Comparison of ENCODE assay signal across 9 cellular contexts in genomic region chr1:9198538-9199361, GRCh38. TPM values are rescaled to one million over a fixed set of nuclear protein-coding genes. Genes with fewer than 3 reads are reported as not detected.
DNase-seq lines count a peak whose midpoint lies in the region; ATAC-seq, FAIRE-seq and TF ChIP-seq lines count a peak whose summit lies in the region.
"Had no signal": no experiment of that assay in that cellular context is flagged by ENCODE, and none has a peak within 500 bp of the region (broad histone marks: within the 10 kb centered on the region; RNA-seq: fewer than 3 reads in every experiment).

No MANE protein-coding gene starts in this region.

- H3K36me3 ChIP-seq in right atrium auricular region: no peaks in the 10 kb centered on the region
- no peaks in the 10 kb centered on the region for H3K36me3 ChIP-seq in K562 (ENCODE audit: control insufficient read depth, insufficient read depth, low read length)
- no peaks in the 10 kb centered on the region for H3K36me3 ChIP-seq in upper lobe of left lung

- peaks cover 0 to 45% of the 10 kb centered on the region in 2 donors for H3K4me1 ChIP-seq in right atrium auricular region
- H3K4me1 ChIP-seq in K562 (replicated peaks in 1 of 2; ENCODE audit: control insufficient read depth in 2 of 2, insufficient read depth in 2 of 2, low read length in 2 of 2): peaks cover 0 to 3% of the 10 kb centered on the region in 2 experiments; a peak in 1 of 5 replicates
- H3K4me1 ChIP-seq in upper lobe of left lung: peaks cover 20 to 55% (median 32%) of the 10 kb centered on the region in 4 donors

- POLR2A ChIA-PET in K562 (lab: Yijun Ruan, JAX): no interaction called here

- H3K9me1 ChIP-seq in K562 (ENCODE audit: control insufficient read depth, insufficient read depth, low read length): no peaks in the 10 kb centered on the region

- no peak for TF ChIP-seq POLR2A in K562 (conservative IDR thresholded peaks at IDR 0.05)
- no peak for TF ChIP-seq POLR2A in upper lobe of left lung (IDR thresholded peaks at IDR 0.05)

- no peaks in the 10 kb centered on the region for H3K9me3 ChIP-seq in right atrium auricular region
- H3K9me3 ChIP-seq in K562 (replicated peaks; ENCODE audit: control insufficient read depth, insufficient read depth, low read depth, low read length): no peaks in the 10 kb centered on the region
- no peaks in the 10 kb centered on the region for H3K9me3 ChIP-seq in upper lobe of left lung

- peak in 1 of 2 donors; percentile 40 for TF ChIP-seq CTCF in right atrium auricular region (IDR thresholded peaks at IDR 0.05)
- peak in 1 of 3 experiments; percentile 15; a peak in 1 of 6 replicates for TF ChIP-seq CTCF in K562 (IDR thresholded peaks at IDR 0.05 in 2 of 3, conservative IDR thresholded peaks at IDR 0.05 in 1 of 3; ENCODE audit: insufficient read depth in 2 of 3, low read depth in 1 of 3, low read length in 3 of 3)
- no peak for TF ChIP-seq CTCF in upper lobe of left lung (IDR thresholded peaks at IDR 0.05)

- DNase-seq in Right ventricle myocardium superior (peak; percentile 60), right atrium auricular region (ENCODE audit: low spot score) (no peak), K562 (ENCODE audit: extremely low read depth in 1 of 4, low spot score in 3 of 4) (no peak), left kidney (ENCODE audit: low read depth, low spot score) (peak; percentile 86), upper lobe of left lung (peak in 1 of 2 donors; percentile 88), GDM1 (lab: John Stamatoyannopoulos, UW) (no peak), NCI-H1694 treated with DMSO at 0.1 percent for 48 hours (lab: John Stamatoyannopoulos, UW) (no peak), NCI-H1436 (lab: John Stamatoyannopoulos, UW) (no peak)
- DNase-seq: caudate nucleus had no signal

- in situ Hi-C loops in K562 (cut with MboI): loop anchor here (5.0 to 10.0 kb wide), 3 partner anchors 51 to 184 kb away; no protein-coding TSS in a partner anchor

- H3K27me3 ChIP-seq in right atrium auricular region: no peaks in the 10 kb centered on the region
- peaks cover 64 to 87% of the 10 kb centered on the region in 2 experiments for H3K27me3 ChIP-seq in K562 (ENCODE audit: control insufficient read depth in 2 of 2, insufficient read depth in 2 of 2, low read length in 2 of 2)
- peaks cover 0 to 33% (median 9%) of the 10 kb centered on the region in 4 donors for H3K27me3 ChIP-seq in upper lobe of left lung

- no peak for TF ChIP-seq RAD21 in K562 (CRISPR knock-in tag; conservative IDR thresholded peaks at IDR 0.05 in 1 of 2, IDR thresholded peaks at IDR 0.05 in 1 of 2)

- H2AFZ ChIP-seq in K562 (ENCODE audit: low read depth, low read length): no peak overlapping the region

- intact Hi-C loops in Right ventricle myocardium superior (cut with DNase I): loop anchor here (10.0 kb wide), 1 partner anchor 54 kb away; no protein-coding TSS in a partner anchor
- intact Hi-C loops in K562 (cut with micrococcal nuclease): loop anchor here (5.0 kb wide), 2 partner anchors 191 to 281 kb away; no protein-coding TSS in a partner anchor

- H3K9ac ChIP-seq in K562 (ENCODE audit: insufficient read depth in 1 of 2, low read depth in 2 of 2, low read length in 2 of 2): no peak overlapping the region

- no peak for FAIRE-seq in K562 (lab: Jason Lieb, UNC)

- H4K20me1 ChIP-seq in K562 (replicated peaks; ENCODE audit: control insufficient read depth, insufficient read depth, low read length): peaks cover 29% of the 10 kb centered on the region

- peak overlapping the region in 1 of 2 donors; percentile 32 for H3K4me3 ChIP-seq in right atrium auricular region
- no peak overlapping the region for H3K4me3 ChIP-seq in K562
- peak overlapping the region in 3 of 4 donors; percentile 7 to 23 (median 22) for H3K4me3 ChIP-seq in upper lobe of left lung

- no TSS peak for BruUV-seq in K562 (replicated peaks; lab: Mats Ljungman, UMichigan)

- H3K79me2 ChIP-seq in K562 (ENCODE audit: control insufficient read depth, insufficient read depth, low read length): no peaks in the 10 kb centered on the region

- TF ChIP-seq EP300 in K562 (IDR thresholded peaks at IDR 0.05; ENCODE audit: low read length): no peak
- TF ChIP-seq EP300 in upper lobe of left lung (IDR thresholded peaks at IDR 0.05): no peak

- CTCF ChIA-PET in K562 (lab: Yijun Ruan, JAX; ENCODE audit: low intra/inter-chr PET ratio): no interaction called here

- H3K27ac ChIP-seq in right atrium auricular region: no peak overlapping the region
- H3K27ac ChIP-seq in K562 (ENCODE audit: extremely low read depth, low read depth, low read length): no peak overlapping the region
- H3K27ac ChIP-seq in upper lobe of left lung: no peak overlapping the region

- no peak overlapping the region for H3K4me2 ChIP-seq in K562 (ENCODE audit: insufficient read depth, low read length)

- 15% methylated on average over 26 of the region's 54 CpGs for WGBS in K562 (ENCODE audit: insufficient coverage, low coverage, missing lambda C conversion rate)
- WGBS in upper lobe of left lung, 2 donors: 23 to 66% methylated on average over 9 to 43 of the region's 54 CpGs

- ATAC-seq in Right ventricle myocardium superior (ENCODE audit: poor library complexity) (peak; percentile 63), K562 (0 out of 3 replicates have a peak, but pooled peaks have one; percentile 21), upper lobe of left lung (ENCODE audit: low FRiP score in 2 of 2) (peak in 1 of 2 donors; percentile 39)

TF ChIP-seq in K562, 482 proteins besides CTCF, POLR2A, EP300 and RAD21:
- TF ChIP-seq ZNF282 (CRISPR knock-in tag; IDR thresholded peaks at IDR 0.05): no peak
- TF ChIP-seq ZFP30 (CRISPR knock-in tag; IDR thresholded peaks at IDR 0.05; ENCODE audit: borderline replicate concordance): no peak
- TF ChIP-seq ZNF436 (CRISPR knock-in tag; IDR thresholded peaks at IDR 0.05): no peak
- TF ChIP-seq MAFK (IDR thresholded peaks at IDR 0.05; ENCODE audit: low read length): peak; percentile 31; the same call in 1 of the 2 replicates
TF ChIP-seq in K562: peak in this region for 1.

RNA-seq across cellular contexts. Expression of gene H6PD, which starts 35.8 kb away (rescaled TPM):
- 20.9 TPM for total RNA-seq in Right ventricle myocardium superior
- total RNA-seq in right atrium auricular region: 10 to 100 TPM; 35.0 to 41.0 TPM
- total RNA-seq in K562 (2011; cell fraction: chromatin; rRNA removed; ENCODE audit: low replicate concordance): 1.6 and 4.4 TPM in 2 replicates
- 3.2 and 3.8 TPM in 2 replicates for total RNA-seq in K562 (2011; cell fraction: nucleolus; rRNA removed)
- total RNA-seq in K562 (2011; cell fraction: nucleoplasm; rRNA removed): 3.3 and 3.5 TPM in 2 replicates
- 1.0 and 1.5 TPM in 2 replicates for total RNA-seq in K562 (2014; rRNA removed)
- 0.84 and 1.2 TPM in 2 replicates for total RNA-seq in K562 (2014; rRNA removed; fragmentation: Illumina TruSeq; extraction: Trizol)
- 1.5 and 1.7 TPM in 2 replicates for total RNA-seq in K562 (2015; rRNA removed; fragmentation: Illumina TruSeq; extraction: Trizol)
- total RNA-seq in K562 (2021): 1.8 and 2.5 TPM in 2 replicates
- 0.82 and 1.9 TPM in 2 replicates for polyA plus RNA-seq in K562 (2011; rRNA removed)
- polyA plus RNA-seq in K562 (2011; cell fraction: cytosol; rRNA removed): 1.4 and 1.8 TPM in 2 replicates
- polyA plus RNA-seq in K562 (2011; cell fraction: nucleus; rRNA removed): 1.7 and 1.8 TPM in 2 replicates
- polyA plus RNA-seq in K562 (2012): 1.5 and 6.3 TPM in 2 replicates
- polyA plus RNA-seq in K562 (2014; fragmentation: Illumina TruSeq; extraction: Trizol): 0.95 and 1.1 TPM in 2 replicates
- under 1 TPM; 0.04 to 0.08 TPM for polyA plus RNA-seq in K562 (2014; fragmentation: Nextera tagmentation; extraction: Ambion mirVana)
- 1.1 and 1.2 TPM in 2 replicates for polyA plus RNA-seq in K562 (2014; rRNA removed)
- polyA minus RNA-seq in K562 (2011; rRNA and poly(A)+ RNA removed): 0.95 and 1.0 TPM in 2 replicates
- 1.7 and 2.8 TPM in 2 replicates for polyA minus RNA-seq in K562 (2011; cell fraction: cytosol; rRNA and poly(A)+ RNA removed)
- 0.81 and 1.00 TPM in 2 replicates for polyA minus RNA-seq in K562 (2011; cell fraction: nucleus; rRNA and poly(A)+ RNA removed)
- 10 to 100 TPM; 36.7 to 57.0 (median 44.5) TPM for total RNA-seq in upper lobe of left lung

Comparison
In these comparisons a context has a peak if more than half of its experiments do, and no peak if none do; other contexts are left out.
1. DNase-seq: peak in Right ventricle myocardium superior (single experiment) and left kidney (single experiment); none in right atrium auricular region (single experiment), K562 (0 of 4), GDM1 (single experiment), NCI-H1694 treated with DMSO at 0.1 percent for 48 hours (single experiment) and NCI-H1436 (single experiment).